ENCODE assay signal across 8 cellular contexts in the genomic region with DNA sequence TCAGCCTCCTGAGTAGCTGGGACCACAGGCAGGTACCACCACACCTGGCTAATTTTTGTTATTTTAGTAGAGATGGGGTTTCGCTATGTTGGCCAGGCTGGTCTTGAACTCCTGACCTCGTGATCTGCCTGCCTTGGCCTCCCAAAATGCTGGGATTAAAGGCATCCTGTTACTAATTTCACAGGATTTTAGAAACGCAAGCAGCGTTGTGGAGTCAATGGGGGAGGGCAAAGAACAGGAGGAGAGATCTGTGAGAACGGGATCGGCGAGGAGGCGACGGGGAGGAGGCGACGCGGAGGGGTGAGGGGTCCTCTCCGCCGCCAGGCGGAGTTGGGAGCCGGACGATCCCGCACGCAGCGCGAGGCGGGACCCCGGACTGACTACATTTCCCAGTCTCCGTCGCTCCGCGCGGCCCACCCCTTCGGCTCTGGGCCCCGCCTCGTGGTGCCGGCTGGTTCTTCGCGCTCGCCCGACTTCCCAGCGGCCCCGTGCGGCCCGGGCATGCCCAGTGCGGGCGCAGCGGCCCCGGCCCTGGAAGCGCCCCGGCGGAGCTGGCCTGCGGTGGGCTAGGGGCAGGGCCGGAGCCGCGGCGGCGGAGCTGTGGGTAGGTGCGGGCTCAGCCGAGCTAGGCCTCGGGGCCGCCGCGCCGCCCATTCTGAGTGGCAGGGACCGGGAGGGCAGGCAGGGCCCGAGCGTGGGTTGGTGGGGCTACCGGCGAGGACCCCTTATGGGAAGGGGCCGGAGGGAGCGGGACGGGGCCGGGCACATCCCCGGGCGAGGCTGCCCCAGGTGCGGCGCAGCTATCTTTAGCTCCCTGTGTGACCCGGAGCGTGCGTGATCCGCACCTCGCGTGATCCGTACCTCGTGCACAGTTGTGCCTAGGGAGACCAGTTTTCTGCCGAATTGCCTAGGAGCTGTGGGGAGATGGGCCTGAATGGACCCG. TPM values are rescaled to one million over a fixed set of nuclear protein-coding genes. Genes with fewer than 3 reads are reported as not detected.
A peak's percentile ranks its signal among the peaks of the same experiment; 100 is the strongest.
DNase-seq lines count a peak whose midpoint lies in the region; ATAC-seq, FAIRE-seq and TF ChIP-seq lines count a peak whose summit lies in the region.

A gene (plus strand): TSS at position 508 of the 943 bp plus-strand sequence. CDS start 3,051 bp downstream, outside the sequence.

- DNase-seq in AML-193 (lab: John Stamatoyannopoulos, UW) (peak; percentile 78 to 87), NCI-H446 treated with DMSO at 0.1 percent for 48 hours (lab: John Stamatoyannopoulos, UW) (peak; percentile 85), cerebellar nuclear complex (lab: John Stamatoyannopoulos, UW) (peak; percentile 29 to 67), kidney (peak; percentile 96)
- peak; percentile 85 for DNase-seq in activated CD4-positive, CD25-positive, alpha-beta regulatory T cell treated with anti-CD3 and anti-CD28 coated beads, Interleukin-2, amount 50 U/mL, for 72 hours
- DNase-seq in stimulated activated CD4-positive, alpha-beta T cell treated with anti-CD3 and anti-CD28 coated beads, Interleukin-15, amount 100 ng/mL, for 24 hours = peak; percentile 94

- peak; percentile 96 for ATAC-seq in GM19025 (IDR thresholded peaks at IDR 0.05; ENCODE audit: low read depth, unreplicated experiment)
- peak; percentile 94 for ATAC-seq in HG03342 (IDR thresholded peaks at IDR 0.05; ENCODE audit: unreplicated experiment)

- H3K4me3 ChIP-seq in kidney (ENCODE audit: low read length in 2 of 2) = peak within 1 kb of the TSS; percentile 77 to 93

- no peak for TF ChIP-seq CTCF in kidney (IDR thresholded peaks at IDR 0.05; ENCODE audit: borderline replicate concordance, extremely low read depth, insufficient read depth)

- peaks cover 0 to 7% of the 10 kb centered on the region in 2 donors for H3K4me1 ChIP-seq in kidney (ENCODE audit: control insufficient read depth in 1 of 2, insufficient read depth in 1 of 2, low read depth in 1 of 2, low read length in 2 of 2)

- intact Hi-C loops in kidney (cut with DNase I) = no loop called here

- no peaks in the 10 kb centered on the region for H3K9me3 ChIP-seq in kidney (ENCODE audit: control insufficient read depth in 1 of 2, low read length in 2 of 2)

- peak within 1 kb of the TSS; percentile 92 to 95 for H3K9ac ChIP-seq in kidney (ENCODE audit: low read length in 2 of 2)

- H3K27ac ChIP-seq in kidney (ENCODE audit: low read depth in 2 of 2, low read length in 2 of 2) = peak within 1 kb of the TSS; percentile 48 to 75

- FAIRE-seq in kidney (lab: Jason Lieb, UNC) = no peak

- H3K36me3 ChIP-seq in kidney (ENCODE audit: control insufficient read depth in 1 of 2, insufficient read depth in 2 of 2, low read length in 2 of 2) = peaks cover 5% of the 10 kb centered on the region in 2 donors

RNA-seq across cellular contexts. Expression of the gene that starts here (rescaled TPM):
- 69.1 TPM for total RNA-seq in kidney
- polyA plus RNA-seq in kidney (ENCODE audit: insufficient read depth, low read depth, low replicate concordance) = 63.3 TPM

Comparison
In these comparisons a context has a peak if more than half of its experiments do, and no peak if none do; other contexts are left out.
1. Peak in every context shown above with its lines: DNase-seq, ATAC-seq, H3K4me3 ChIP-seq and H3K27ac ChIP-seq.